17 cellular contexts compared by ENCODE assay signal in the genomic region with DNA sequence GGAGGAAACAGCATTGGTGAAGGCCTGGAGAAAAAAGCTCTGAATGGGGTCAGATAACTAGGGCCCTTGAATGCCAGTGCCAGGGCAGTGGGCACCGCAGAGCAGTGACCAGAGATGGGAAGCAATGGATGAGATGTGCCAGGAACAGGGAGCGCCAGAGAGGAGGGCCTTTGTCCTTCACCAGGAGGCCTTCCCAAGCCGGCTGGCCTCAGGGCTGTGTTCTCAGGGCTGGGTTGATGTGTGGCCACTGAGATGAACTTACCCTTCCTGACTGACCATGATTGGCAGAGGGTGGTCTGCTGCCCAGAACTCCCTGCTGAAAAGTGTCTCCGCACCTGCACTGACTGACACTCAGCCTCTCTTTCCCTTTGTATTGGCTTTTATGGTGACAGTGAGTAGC. TPM values are rescaled to one million over a fixed set of nuclear protein-coding genes. Genes with fewer than 3 reads are reported as not detected.
"Had no signal": no experiment of that assay in that cellular context is flagged by ENCODE, and none has a peak within 500 bp of the region (broad histone marks: within the 10 kb centered on the region; RNA-seq: fewer than 3 reads in every experiment).

No MANE protein-coding gene starts in this region.

- DNase-seq: activated CD4-positive, alpha-beta T cell treated with anti-CD3 and anti-CD28 coated beads, Interleukin-2, amount 50 U/mL, for 1 hour; activated CD8-positive, alpha-beta memory T cell treated with anti-CD3 and anti-CD28 coated beads for 24 hours; activated CD8-positive, alpha-beta memory T cell treated with anti-CD3 and anti-CD28 coated beads, Interleukin-2, amount 50 U/mL, for 48 hours; activated effector memory CD4-positive, alpha-beta T cell treated with anti-CD3 and anti-CD28 coated beads, Interleukin-2, amount 50 U/mL, for 16 hours; activated naive CD4-positive, alpha-beta T cell treated with anti-CD3 and anti-CD28 coated beads, Interleukin-2, amount 50 U/mL, for 16 hours; activated T-cell treated with anti-CD3 and anti-CD28 coated beads, Interleukin-2, amount 50 U/mL, for 48 hours; dermis blood vessel endothelial cell; effector memory CD8-positive, alpha-beta T cell; hippocampal formation; left lung; naive thymus-derived CD4-positive, alpha-beta T cell; ovary; stimulated activated CD4-positive, alpha-beta T cell treated with anti-CD3 and anti-CD28 coated beads, Interleukin-4, amount 100 ng/mL, for 1 hour; thyroid gland had no signal

- H3K36me3 Mint-ChIP-seq: memory B cell; naive thymus-derived CD4-positive, alpha-beta T cell had no signal

- H3K27ac Mint-ChIP-seq: effector memory CD8-positive, alpha-beta T cell; memory B cell; naive thymus-derived CD4-positive, alpha-beta T cell had no signal

- H3K27me3 Mint-ChIP-seq: effector memory CD8-positive, alpha-beta T cell had no signal

- H3K4me3 Mint-ChIP-seq: effector memory CD8-positive, alpha-beta T cell; memory B cell; naive thymus-derived CD4-positive, alpha-beta T cell had no signal

- ATAC-seq: effector memory CD8-positive, alpha-beta T cell; left lung; naive thymus-derived CD4-positive, alpha-beta T cell; sciatic nerve had no signal

- H3K9me3 Mint-ChIP-seq: effector memory CD8-positive, alpha-beta T cell; memory B cell; naive thymus-derived CD4-positive, alpha-beta T cell had no signal

- H3K27ac ChIP-seq: left lung, ovary, thyroid gland had no signal

RNA-seq across cellular contexts. Expression of gene PSD2, which starts 57.4 kb away (rescaled TPM):
- polyA plus RNA-seq: keratinocyte; naive thymus-derived CD4-positive, alpha-beta T cell had no signal
